In the genomic region with DNA sequence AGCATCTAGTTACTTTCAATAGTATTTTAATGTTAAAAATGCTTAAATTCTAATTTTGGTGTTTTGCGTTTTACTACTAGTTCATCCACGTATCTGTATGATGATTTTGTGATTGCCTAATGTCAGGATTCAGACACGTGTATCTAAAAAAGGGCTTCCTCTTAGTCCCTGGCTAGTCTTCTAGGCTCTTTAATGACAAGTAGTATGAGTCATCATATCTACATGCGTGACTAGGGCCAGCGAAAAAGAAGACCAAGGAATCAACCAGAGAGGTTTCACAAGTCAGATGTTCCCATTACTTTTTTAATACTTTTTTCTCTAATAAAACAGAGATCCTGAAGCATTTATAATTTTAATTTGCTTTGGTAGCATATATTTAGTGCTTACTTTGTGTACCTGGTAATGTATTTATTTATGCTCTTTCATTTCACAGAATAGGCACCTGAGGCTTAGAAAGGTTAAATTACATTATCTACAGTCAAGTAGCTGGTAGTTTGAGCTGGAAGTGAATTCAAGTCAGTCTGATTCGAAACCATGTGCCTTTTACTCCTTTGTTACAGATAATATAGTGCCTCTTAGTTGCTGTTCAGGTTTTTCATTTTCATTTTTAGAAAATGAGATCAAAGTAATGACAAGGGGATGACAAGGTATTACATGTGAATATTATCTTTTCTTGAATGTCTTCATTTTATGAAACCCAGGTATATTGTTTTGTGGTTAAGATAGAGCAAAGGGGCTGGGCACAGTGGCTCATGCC, we compare ENCODE assay signal across 9 cellular contexts.
DNase-seq lines count a peak whose midpoint lies in the region; ATAC-seq and TF ChIP-seq lines count a peak whose summit lies in the region.
"Had no signal": no experiment of that assay in that cellular context is flagged by ENCODE, and none has a peak within 500 bp of the region (broad histone marks: within the 10 kb centered on the region; RNA-seq: fewer than 3 reads in every experiment).

No MANE protein-coding gene starts in this region.

- no peak for TF ChIP-seq CTCF in HFFc6 (IDR thresholded peaks at IDR 0.05)

- H3K27ac ChIP-seq in ACC112 (ENCODE audit: low read depth, low read length) (0 out of 2 replicates have a peak overlapping the region, but pooled peaks have one; percentile 21), SJCRH30 (no peak overlapping the region)
- H3K27ac ChIP-seq in CD8-positive, alpha-beta memory T cell (ENCODE audit: low read depth, low read length), result no peak overlapping the region

- H3K4me1 Mint-ChIP-seq in HFFc6 (ENCODE audit: low read depth), result no peaks in the 10 kb centered on the region
- no peaks in the 10 kb centered on the region for H3K4me1 Mint-ChIP-seq in CD8-positive, alpha-beta memory T cell

- no peak overlapping the region for H3K4me3 ChIP-seq in ACC112 (ENCODE audit: low read depth, low read length)
- no peak overlapping the region for H3K4me3 ChIP-seq in SJCRH30
- no peak overlapping the region for H3K4me3 ChIP-seq in CD8-positive, alpha-beta memory T cell (ENCODE audit: low read length)

- ATAC-seq in GM19324 (IDR thresholded peaks at IDR 0.05; ENCODE audit: low FRiP score, unreplicated experiment), result peak; percentile 71
- ATAC-seq in HG03196 (IDR thresholded peaks at IDR 0.05; ENCODE audit: unreplicated experiment), result peak; percentile 89

- H3K36me3 ChIP-seq in ACC112 (ENCODE audit: insufficient read depth, low read length) (no peaks in the 10 kb centered on the region), SJCRH30 (peaks cover 7% of the 10 kb centered on the region; the same call in 1 of the 2 replicates)
- no peaks in the 10 kb centered on the region for H3K36me3 ChIP-seq in CD8-positive, alpha-beta memory T cell (ENCODE audit: insufficient read depth, low read length)

- H3K36me3 Mint-ChIP-seq in HFFc6 (ENCODE audit: low read depth), result no peaks in the 10 kb centered on the region
- no peaks in the 10 kb centered on the region for H3K36me3 Mint-ChIP-seq in CD8-positive, alpha-beta memory T cell

- peak; percentile 11 to 41 for DNase-seq in SJCRH30
- DNase-seq in HFFc6, result no peak
- DNase-seq in CD8-positive, alpha-beta memory T cell, result no peak
- no peak for DNase-seq in T1000 (lab: John Stamatoyannopoulos, UW)
- no peak for DNase-seq in DMS79 treated with DMSO at 0.1 percent for 48 hours (lab: John Stamatoyannopoulos, UW)
- DNase-seq: T-helper 9 cell had no signal

- POLR2A ChIA-PET in CD8-positive, alpha-beta memory T cell (lab: Charles Lee), result no interaction called here

- H3K4me1 ChIP-seq in ACC112 (ENCODE audit: control insufficient read depth, insufficient read depth, low read length, unreplicated experiment), result peaks cover 4% of the 10 kb centered on the region
- peaks cover 6% of the 10 kb centered on the region; the same call in 1 of the 2 replicates for H3K4me1 ChIP-seq in SJCRH30
- H3K4me1 ChIP-seq in CD8-positive, alpha-beta memory T cell (ENCODE audit: insufficient read depth, low read length), result no peaks in the 10 kb centered on the region

- CTCF ChIA-PET in CD8-positive, alpha-beta memory T cell (lab: Charles Lee), result no interaction called here

- H3K27ac Mint-ChIP-seq in HFFc6, result no peak overlapping the region
- no peak overlapping the region for H3K27ac Mint-ChIP-seq in CD8-positive, alpha-beta memory T cell

- H3K27me3 ChIP-seq in ACC112 (ENCODE audit: insufficient read depth, low read length), result no peaks in the 10 kb centered on the region
- H3K27me3 ChIP-seq in SJCRH30, result no peaks in the 10 kb centered on the region
- H3K27me3 ChIP-seq in CD8-positive, alpha-beta memory T cell (ENCODE audit: insufficient read depth, low read length, poor library complexity, severe bottlenecking), result no peaks in the 10 kb centered on the region

- peaks cover 1% of the 10 kb centered on the region; the same call in 1 of the 2 replicates for H3K27me3 Mint-ChIP-seq in HFFc6 (ENCODE audit: insufficient read depth)
- peaks cover 0 to 3% of the 10 kb centered on the region in 2 donors for H3K27me3 Mint-ChIP-seq in CD8-positive, alpha-beta memory T cell

- H3K4me3 Mint-ChIP-seq in HFFc6, result no peak overlapping the region
- no peak overlapping the region for H3K4me3 Mint-ChIP-seq in CD8-positive, alpha-beta memory T cell

- H3K9me3 Mint-ChIP-seq in HFFc6, result peaks cover 4% of the 10 kb centered on the region; the same call in 1 of the 2 replicates
- no peaks in the 10 kb centered on the region for H3K9me3 Mint-ChIP-seq in CD8-positive, alpha-beta memory T cell

- H3K79me2 ChIP-seq in ACC112 (ENCODE audit: control insufficient read depth, insufficient read depth, low read length, unreplicated experiment), result no peaks in the 10 kb centered on the region

- H3K9me3 ChIP-seq in SJCRH30 (replicated peaks), result no peaks in the 10 kb centered on the region
- H3K9me3 ChIP-seq in CD8-positive, alpha-beta memory T cell (ENCODE audit: low read length), result no peaks in the 10 kb centered on the region

- no peak overlapping the region for H2AFZ ChIP-seq in ACC112 (ENCODE audit: low read length, unreplicated experiment)

Comparison
In these comparisons a context has a peak if more than half of its experiments do, and no peak if none do; other contexts are left out.
1. DNase-seq: peak in SJCRH30 (2 of 2); none in HFFc6 (single experiment), CD8-positive, alpha-beta memory T cell (0 of 5), T1000 (single experiment) and DMS79 treated with DMSO at 0.1 percent for 48 hours (single experiment).